ENCODE assay signal across 12 cellular contexts in genomic region chr1:183653876-183654451, GRCh38. TPM values are rescaled to one million over a fixed set of nuclear protein-coding genes. Genes with fewer than 3 reads are reported as not detected.
A peak's percentile ranks its signal among the peaks of the same experiment; 100 is the strongest.
DNase-seq lines count a peak whose midpoint lies in the region; ATAC-seq and TF ChIP-seq lines count a peak whose summit lies in the region.
"Had no signal": no experiment of that assay in that cellular context is flagged by ENCODE, and none has a peak within 500 bp of the region (broad histone marks: within the 10 kb centered on the region; RNA-seq: fewer than 3 reads in every experiment).

No MANE protein-coding gene starts in this region.

- peak overlapping the region; percentile 60 for H3K4me3 Mint-ChIP-seq in natural killer cell treated with Interleukin-12 subunit alpha and Interleukin-12 subunit beta and Interleukin-15 and Interleukin-18, amount 100 ng/mL, for 72 hours
- H3K4me3 Mint-ChIP-seq in natural killer cell (no peak overlapping the region), endodermal cell (no peak overlapping the region)
- H3K4me3 Mint-ChIP-seq: naive B cell, type B pancreatic cell had no signal

- TF ChIP-seq CTCF in natural killer cell (IDR thresholded peaks at IDR 0.05) (no peak), KMS-11 (conservative IDR thresholded peaks at IDR 0.05; ENCODE audit: low read depth, low read length) (no peak), endodermal cell (conservative IDR thresholded peaks at IDR 0.05) (no peak)

- WGBS in endodermal cell (ENCODE audit: insufficient coverage in 1 of 2, insufficient read length in 1 of 2), 2 experiments = 81 to 90% methylated on average over 2 to 4 of the region's 4 CpGs

- ATAC-seq in natural killer cell treated with Interleukin-12 subunit alpha and Interleukin-12 subunit beta and Interleukin-15 and Interleukin-18, amount 100 ng/mL, for 72 hours = no peak
- ATAC-seq in natural killer cell = no peak
- peak; percentile 55 for ATAC-seq in Right ventricle myocardium superior (ENCODE audit: poor library complexity)
- ATAC-seq in GM18870 (IDR thresholded peaks at IDR 0.05; ENCODE audit: unreplicated experiment) = no peak
- ATAC-seq in HG03097 (IDR thresholded peaks at IDR 0.05; ENCODE audit: low FRiP score, unreplicated experiment) = no peak

- H3K27me3 ChIP-seq in KMS-11 (ENCODE audit: insufficient read depth, low read depth) (no peaks in the 10 kb centered on the region), endodermal cell (ENCODE audit: control insufficient read depth, insufficient read depth, low read length, poor library complexity, severe bottlenecking) (peaks cover 15% of the 10 kb centered on the region)

- no peaks in the 10 kb centered on the region for H3K9me3 ChIP-seq in endodermal cell (ENCODE audit: control insufficient read depth, low read length)

- H3K27ac ChIP-seq in KMS-11 (no peak overlapping the region), temporal lobe (ENCODE audit: low read depth, low read length) (peak overlapping the region; percentile 1), endodermal cell (ENCODE audit: low read depth, low read length) (no peak overlapping the region)

- H3K27ac Mint-ChIP-seq in natural killer cell treated with Interleukin-12 subunit alpha and Interleukin-12 subunit beta and Interleukin-15 and Interleukin-18, amount 100 ng/mL, for 72 hours = peak overlapping the region; percentile 95 to 98
- H3K27ac Mint-ChIP-seq in natural killer cell (no peak overlapping the region), endodermal cell (no peak overlapping the region)

- intact Hi-C loops in natural killer cell (cut with micrococcal nuclease) = loop anchor here (2.0 to 10.0 kb wide), 2 partner anchors 31 to 1011 kb away; no protein-coding TSS in a partner anchor
- intact Hi-C loops in Right ventricle myocardium superior (cut with DNase I) = no loop called here

- peak overlapping the region; percentile 16; the same call in 1 of the 2 replicates for H2AFZ ChIP-seq in KMS-11 (ENCODE audit: low read depth)

- H3K4me3 ChIP-seq in KMS-11 (IDR thresholded peaks at IDR 0.05; ENCODE audit: insufficient read depth, low read depth, low read length) (no peak overlapping the region), endodermal cell (ENCODE audit: low read length) (no peak overlapping the region)

- no peak for DNase-seq in natural killer cell treated with Interleukin-12 subunit alpha and Interleukin-12 subunit beta and Interleukin-15 and Interleukin-18, amount 100 ng/mL, for 72 hours (ENCODE audit: low spot score)
- DNase-seq in natural killer cell = no peak
- no peak for DNase-seq in Right ventricle myocardium superior
- DNase-seq in endodermal cell = no peak
- DNase-seq: activated CD4-positive, alpha-beta T cell treated with anti-CD3 and anti-CD28 coated beads, Interleukin-2, amount 50 U/mL, for 48 hours; naive B cell; T1000 had no signal

- H3K27me3 Mint-ChIP-seq in natural killer cell treated with Interleukin-12 subunit alpha and Interleukin-12 subunit beta and Interleukin-15 and Interleukin-18, amount 100 ng/mL, for 72 hours = peaks cover 1 to 2% of the 10 kb centered on the region in 2 donors
- H3K27me3 Mint-ChIP-seq in natural killer cell (ENCODE audit: low read depth in 2 of 2) (peaks cover 13% of the 10 kb centered on the region in 2 donors), endodermal cell (ENCODE audit: insufficient read depth) (peaks cover 5% of the 10 kb centered on the region)
- H3K27me3 Mint-ChIP-seq: type B pancreatic cell had no signal

- H3K36me3 ChIP-seq in KMS-11 (ENCODE audit: insufficient read depth) (no peaks in the 10 kb centered on the region), endodermal cell (ENCODE audit: control insufficient read depth, insufficient read depth, low read length) (no peaks in the 10 kb centered on the region)

- H3K9ac ChIP-seq in KMS-11 (no peak overlapping the region), endodermal cell (ENCODE audit: extremely low read depth, low read length, poor library complexity, severe bottlenecking) (no peak overlapping the region)

- peaks cover 31 to 37% of the 10 kb centered on the region in 2 donors for H3K4me1 Mint-ChIP-seq in natural killer cell treated with Interleukin-12 subunit alpha and Interleukin-12 subunit beta and Interleukin-15 and Interleukin-18, amount 100 ng/mL, for 72 hours (ENCODE audit: low read depth in 2 of 2)
- H3K4me1 Mint-ChIP-seq in natural killer cell (no peaks in the 10 kb centered on the region), endodermal cell (no peaks in the 10 kb centered on the region)
- H3K4me1 Mint-ChIP-seq: naive B cell had no signal

- peaks cover 2% of the 10 kb centered on the region for H3K9me3 Mint-ChIP-seq in natural killer cell treated with Interleukin-12 subunit alpha and Interleukin-12 subunit beta and Interleukin-15 and Interleukin-18, amount 100 ng/mL, for 72 hours
- H3K9me3 Mint-ChIP-seq in natural killer cell (no peaks in the 10 kb centered on the region), endodermal cell (no peaks in the 10 kb centered on the region)
- H3K9me3 Mint-ChIP-seq: naive B cell, type B pancreatic cell had no signal

- H3K79me2 ChIP-seq in KMS-11 (ENCODE audit: insufficient read depth, low read depth) = no peaks in the 10 kb centered on the region

- no peaks in the 10 kb centered on the region for H3K36me3 Mint-ChIP-seq in natural killer cell treated with Interleukin-12 subunit alpha and Interleukin-12 subunit beta and Interleukin-15 and Interleukin-18, amount 100 ng/mL, for 72 hours
- H3K36me3 Mint-ChIP-seq in natural killer cell (no peaks in the 10 kb centered on the region), endodermal cell (ENCODE audit: low read depth) (no peaks in the 10 kb centered on the region)
- H3K36me3 Mint-ChIP-seq: naive B cell, type B pancreatic cell had no signal

- H3K4me2 ChIP-seq in KMS-11 = peak overlapping the region; percentile 46

- no peaks in the 10 kb centered on the region for H4K20me1 ChIP-seq in KMS-11 (ENCODE audit: insufficient read depth)

- H3K4me1 ChIP-seq in KMS-11 (ENCODE audit: low read depth, poor library complexity, severe bottlenecking) (peaks cover 54% of the 10 kb centered on the region), endodermal cell (ENCODE audit: control insufficient read depth, insufficient read depth, low read length) (no peaks in the 10 kb centered on the region)

RNA-seq across cellular contexts. Expression of gene APOBEC4, which starts 0.8 kb away (rescaled TPM):
- total RNA-seq in natural killer cell treated with Interleukin-12 subunit alpha and Interleukin-12 subunit beta and Interleukin-15 and Interleukin-18, amount 100 ng/mL, for 72 hours = not detected
- total RNA-seq in natural killer cell (not detected), Right ventricle myocardium superior (not detected), temporal lobe (not detected), endodermal cell (not detected)
- polyA plus RNA-seq in endodermal cell (2013, experiment 1 of 2) = not detected
- not detected for polyA plus RNA-seq in endodermal cell (2013, experiment 2 of 2)

RNA-seq across cellular contexts. Expression of gene ARPC5, which starts 18.4 kb away (rescaled TPM):
- 100 to 1,000 TPM; 120 to 221 TPM for total RNA-seq in natural killer cell treated with Interleukin-12 subunit alpha and Interleukin-12 subunit beta and Interleukin-15 and Interleukin-18, amount 100 ng/mL, for 72 hours
- total RNA-seq in natural killer cell (100 to 1,000 TPM; 103 to 120 (median 113) TPM), Right ventricle myocardium superior (32.9 TPM), temporal lobe (66.4 TPM), endodermal cell (10 to 100 TPM; 78.7 to 99.5 TPM)
- 144 TPM for polyA plus RNA-seq in endodermal cell (2013, experiment 1 of 2)
- polyA plus RNA-seq in endodermal cell (2013, experiment 2 of 2) = 147 TPM

Comparison
In these comparisons a context has a peak if more than half of its experiments do, and no peak if none do; other contexts are left out.
1. H3K27ac Mint-ChIP-seq: peak in natural killer cell treated with Interleukin-12 subunit alpha and Interleukin-12 subunit beta and Interleukin-15 and Interleukin-18, amount 100 ng/mL, for 72 hours (2 of 2); none in natural killer cell (0 of 2) and endodermal cell (single experiment).